21 cellular contexts compared by ENCODE assay signal in the genomic region with DNA sequence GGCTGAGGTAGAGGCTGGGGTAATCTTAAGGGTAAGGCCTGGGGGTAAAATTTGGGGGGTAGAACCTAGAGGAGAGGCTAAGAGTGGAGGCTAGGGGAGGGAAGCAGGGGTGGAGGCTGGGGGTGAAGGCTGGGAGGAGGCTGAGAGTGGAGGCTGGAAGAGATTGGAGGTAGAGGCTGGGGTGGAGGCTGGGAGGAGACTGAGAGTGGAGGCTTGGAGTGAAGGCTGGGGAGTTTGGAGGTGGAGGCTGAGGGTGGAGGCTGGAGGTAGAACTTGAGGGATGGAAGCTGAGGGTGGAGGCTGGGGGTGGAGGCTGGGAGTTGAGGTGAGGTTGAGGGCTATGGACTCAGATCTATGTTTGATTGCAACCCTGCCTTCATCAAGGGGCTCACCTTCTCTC.
"Had no signal": no experiment of that assay in that cellular context is flagged by ENCODE, and none has a peak within 500 bp of the region (broad histone marks: within the 10 kb centered on the region; RNA-seq: fewer than 3 reads in every experiment).

No MANE protein-coding gene starts in this region.

- H3K4me3 ChIP-seq: MG63, SJSA1, SK-N-MC had no signal

- H3K27ac ChIP-seq: SJSA1, SK-N-MC had no signal

- H3K27me3 ChIP-seq: MG63, SJSA1 had no signal

- H3K9me3 ChIP-seq: MG63, SJSA1 had no signal

- DNase-seq: Karpas-422, KG1, MG63, NCI-H1092, NCI-H1105 treated with DMSO at 0.1 percent for 48 hours, NCI-H1417 treated with DMSO at 0.1 percent for 48 hours, NCI-H146, NCI-H1694 treated with DMSO at 0.1 percent for 48 hours, NCI-H1930, NCI-H2081, NCI-H2107, NCI-H2227 treated with DMSO at 0.1 percent for 48 hours, NCI-H524, NCI-H526 treated with DMSO at 0.1 percent for 48 hours, NCI-H774, Right ventricle myocardium superior, RPMI8226, SIG-M5 had no signal

- H3K4me1 ChIP-seq: SJSA1 had no signal

- H3K36me3 ChIP-seq: MG63, SJSA1 had no signal

- FAIRE-seq: RCC 7860 had no signal
